ENCODE assay signal across 10 cellular contexts in genomic region chr1:13583592-13583963, GRCh38. TPM values are rescaled to one million over a fixed set of nuclear protein-coding genes. Genes with fewer than 3 reads are reported as not detected.
DNase-seq lines count a peak whose midpoint lies in the region; ATAC-seq, FAIRE-seq and TF ChIP-seq lines count a peak whose summit lies in the region.
"Had no signal": no experiment of that assay in that cellular context is flagged by ENCODE, and none has a peak within 500 bp of the region (broad histone marks: within the 10 kb centered on the region; RNA-seq: fewer than 3 reads in every experiment).

A gene with protein sequence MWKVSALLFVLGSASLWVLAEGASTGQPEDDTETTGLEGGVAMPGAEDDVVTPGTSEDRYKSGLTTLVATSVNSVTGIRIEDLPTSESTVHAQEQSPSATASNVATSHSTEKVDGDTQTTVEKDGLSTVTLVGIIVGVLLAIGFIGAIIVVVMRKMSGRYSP (plus strand): TSS chr1:13583832. CDS start chr1:13584034, 202 bp downstream.

- H3K9ac ChIP-seq in IMR-90 (ENCODE audit: low read depth, low read length) (0 out of 2 replicates have a peak within 1 kb of the TSS, but pooled peaks have one; percentile 67), stomach smooth muscle (ENCODE audit: low read length in 2 of 2) (peak within 1 kb of the TSS; percentile 75 to 91)

- H2AFZ ChIP-seq in IMR-90 (replicated peaks; ENCODE audit: low read length, poor library complexity): peak within 1 kb of the TSS; percentile 37

- H3K56ac ChIP-seq in IMR-90 (ENCODE audit: extremely low read depth, insufficient read depth, low read length): no peak within 1 kb of the TSS

- no peak within 1 kb of the TSS for H2BK15ac ChIP-seq in IMR-90 (ENCODE audit: low read depth, low read length)

- H3K4ac ChIP-seq in IMR-90 (ENCODE audit: low read depth, low read length): no peak within 1 kb of the TSS

- H3K4me1 Mint-ChIP-seq in immature natural killer cell: no peaks in the 10 kb centered on the region
- no peaks in the 10 kb centered on the region for H3K4me1 Mint-ChIP-seq in activated naive CD4-positive, alpha-beta T cell treated with anti-CD3 and anti-CD28 coated beads for 36 hours (ENCODE audit: low read depth)
- H3K4me1 Mint-ChIP-seq in activated T-cell treated with anti-CD3 and anti-CD28 coated beads, Interleukin-2, amount 50 U/mL, for 24 hours (ENCODE audit: low read depth): no peaks in the 10 kb centered on the region

- H4K5ac ChIP-seq in IMR-90 (ENCODE audit: low read depth, low read length): no peak within 1 kb of the TSS; the same call in 1 of the 2 replicates

- no peaks in the 10 kb centered on the region for H4K20me1 ChIP-seq in IMR-90 (ENCODE audit: insufficient read depth, low read length)

- no peak within 1 kb of the TSS for H3K23ac ChIP-seq in IMR-90 (ENCODE audit: low read depth, low read length)

- 0 out of 4 replicates have a peak within 1 kb of the TSS, but pooled peaks of 1 of the 2 experiments have one; percentile 31 for H4K8ac ChIP-seq in IMR-90 (ENCODE audit: low read depth in 2 of 2, low read length in 2 of 2)

- DNase-seq in IMR-90 (no peak), left lung (peak in 1 of 2 donors; percentile 50), immature natural killer cell (no peak)
- DNase-seq in activated naive CD4-positive, alpha-beta T cell treated with anti-CD3 and anti-CD28 coated beads for 36 hours: no peak
- no peak for DNase-seq in activated T-cell treated with anti-CD3 and anti-CD28 coated beads, Interleukin-2, amount 50 U/mL, for 24 hours
- DNase-seq: T-helper 1 cell had no signal

- H3K9me3 Mint-ChIP-seq in immature natural killer cell: peaks cover 0 to 1% (median 0%) of the 10 kb centered on the region in 6 donors
- H3K9me3 Mint-ChIP-seq in activated naive CD4-positive, alpha-beta T cell treated with anti-CD3 and anti-CD28 coated beads for 36 hours: no peaks in the 10 kb centered on the region
- no peaks in the 10 kb centered on the region for H3K9me3 Mint-ChIP-seq in activated T-cell treated with anti-CD3 and anti-CD28 coated beads, Interleukin-2, amount 50 U/mL, for 24 hours

- H3K36me3 ChIP-seq in IMR-90 (ENCODE audit: control insufficient read depth, insufficient read depth, low read length): no peaks in the 10 kb centered on the region
- H3K36me3 ChIP-seq in left lung: no peaks in the 10 kb centered on the region
- no peaks in the 10 kb centered on the region for H3K36me3 ChIP-seq in stomach smooth muscle (ENCODE audit: control insufficient read depth in 2 of 2, insufficient read depth in 2 of 2, low read length in 2 of 2)

- H2AK5ac ChIP-seq in IMR-90 (ENCODE audit: low read depth, low read length): no peak within 1 kb of the TSS

- peaks cover 4 to 24% (median 20%) of the 10 kb centered on the region in 3 donors for H3K27me3 Mint-ChIP-seq in immature natural killer cell (ENCODE audit: low read depth in 3 of 3)
- peaks cover 59% of the 10 kb centered on the region for H3K27me3 Mint-ChIP-seq in activated naive CD4-positive, alpha-beta T cell treated with anti-CD3 and anti-CD28 coated beads for 36 hours (ENCODE audit: low read depth)
- peaks cover 86% of the 10 kb centered on the region for H3K27me3 Mint-ChIP-seq in activated T-cell treated with anti-CD3 and anti-CD28 coated beads, Interleukin-2, amount 50 U/mL, for 24 hours

- H3K27ac ChIP-seq in IMR-90 (ENCODE audit: insufficient read depth, low read length) (peak within 1 kb of the TSS; percentile 40; the same call in 1 of the 2 replicates), left lung (peak within 1 kb of the TSS; percentile 55 to 69), stomach smooth muscle (ENCODE audit: low read length) (peak within 1 kb of the TSS; percentile 64)

- in situ Hi-C loops in IMR-90 (cut with MboI; ENCODE audit: low sequenced_read_pairs): no loop called here

- no peak within 1 kb of the TSS for H4K91ac ChIP-seq in IMR-90 (ENCODE audit: insufficient read depth, low read depth, low read length)

- intact Hi-C loops in IMR-90 (cut with micrococcal nuclease) (no loop called here), left lung (cut with DNase I) (no loop called here)
- intact Hi-C loops in activated naive CD4-positive, alpha-beta T cell treated with anti-CD3 and anti-CD28 coated beads for 36 hours (cut with micrococcal nuclease): no loop called here

- H3K4me3 ChIP-seq in IMR-90 (ENCODE audit: insufficient read depth, low read depth, low read length): peak within 1 kb of the TSS; percentile 42
- peak within 1 kb of the TSS; percentile 34 for H3K4me3 ChIP-seq in left lung
- H3K4me3 ChIP-seq in stomach smooth muscle (ENCODE audit: low read length in 2 of 2): peak within 1 kb of the TSS; percentile 84 to 85

- WGBS in IMR-90 (ENCODE audit: extremely low coverage in 2 of 2, insufficient read length in 1 of 2), 2 experiments: 2% methylated on average over 9 of the region's 29 CpGs; no CpG with 5 or more reads in 1 of the 2 experiments

- TF ChIP-seq RAD21 in IMR-90 (IDR thresholded peaks at IDR 0.05; ENCODE audit: low read length): no peak

- H3K9me1 ChIP-seq in IMR-90 (ENCODE audit: insufficient read depth, low read length): no peaks in the 10 kb centered on the region

- H3K4me1 ChIP-seq in IMR-90 (ENCODE audit: control insufficient read depth, insufficient read depth, low read length) (no peaks in the 10 kb centered on the region), left lung (no peaks in the 10 kb centered on the region), stomach smooth muscle (ENCODE audit: control insufficient read depth, insufficient read depth, low read length) (peaks cover 16% of the 10 kb centered on the region)

- H2AK9ac ChIP-seq in IMR-90 (replicated peaks; ENCODE audit: low read depth, low read length, poor library complexity): no peak within 1 kb of the TSS

- no peak within 1 kb of the TSS for H3K4me3 Mint-ChIP-seq in immature natural killer cell
- no peak within 1 kb of the TSS for H3K4me3 Mint-ChIP-seq in activated naive CD4-positive, alpha-beta T cell treated with anti-CD3 and anti-CD28 coated beads for 36 hours
- H3K4me3 Mint-ChIP-seq in activated T-cell treated with anti-CD3 and anti-CD28 coated beads, Interleukin-2, amount 50 U/mL, for 24 hours: no peak within 1 kb of the TSS

- no peak within 1 kb of the TSS for H2BK20ac ChIP-seq in IMR-90 (ENCODE audit: low read depth, low read length)

- no TSS peak for BruUV-seq in IMR-90 (replicated peaks; lab: Mats Ljungman, UMichigan)

- CTCF ChIA-PET in IMR-90 (lab: Yijun Ruan, JAX): no interaction called here
- CTCF ChIA-PET in activated naive CD4-positive, alpha-beta T cell treated with anti-CD3 and anti-CD28 coated beads for 36 hours (lab: Charles Lee): no interaction called here

- H3K79me1 ChIP-seq in IMR-90 (ENCODE audit: low read depth in 1 of 2, low read length in 2 of 2): no peaks in the 10 kb centered on the region

- POLR2A ChIA-PET in IMR-90 (lab: Charles Lee; ENCODE audit: unreplicated experiment): no interaction called here

- H3K27ac Mint-ChIP-seq in immature natural killer cell: no peak within 1 kb of the TSS
- no peak within 1 kb of the TSS for H3K27ac Mint-ChIP-seq in activated naive CD4-positive, alpha-beta T cell treated with anti-CD3 and anti-CD28 coated beads for 36 hours
- H3K27ac Mint-ChIP-seq in activated T-cell treated with anti-CD3 and anti-CD28 coated beads, Interleukin-2, amount 50 U/mL, for 24 hours: no peak within 1 kb of the TSS

- TF ChIP-seq CTCF in IMR-90 (conservative IDR thresholded peaks at IDR 0.05; ENCODE audit: low read depth, low read length) (no peak), left lung (IDR thresholded peaks at IDR 0.05) (no peak)

- H2BK5ac ChIP-seq in IMR-90 (ENCODE audit: low read depth, low read length, poor library complexity, severe bottlenecking): no peak within 1 kb of the TSS

- H3K9me3 ChIP-seq in IMR-90 (ENCODE audit: control insufficient read depth, insufficient read depth, low read length) (peaks cover 27% of the 10 kb centered on the region), left lung (no peaks in the 10 kb centered on the region), stomach smooth muscle (ENCODE audit: control insufficient read depth in 2 of 2, low read length in 2 of 2) (no peaks in the 10 kb centered on the region)

- peak; percentile 60 for FAIRE-seq in endometrium (lab: Jason Lieb, UNC)
- FAIRE-seq: H54 had no signal

- TF ChIP-seq POLR2A in IMR-90 (IDR thresholded peaks at IDR 0.05; ENCODE audit: low read depth, low read length): no peak

- no peaks in the 10 kb centered on the region for H3K36me3 Mint-ChIP-seq in immature natural killer cell
- H3K36me3 Mint-ChIP-seq in activated naive CD4-positive, alpha-beta T cell treated with anti-CD3 and anti-CD28 coated beads for 36 hours (ENCODE audit: low read depth): no peaks in the 10 kb centered on the region
- no peaks in the 10 kb centered on the region for H3K36me3 Mint-ChIP-seq in activated T-cell treated with anti-CD3 and anti-CD28 coated beads, Interleukin-2, amount 50 U/mL, for 24 hours (ENCODE audit: low read depth)

- H3K18ac ChIP-seq in IMR-90 (ENCODE audit: low read depth, low read length): no peak within 1 kb of the TSS; the same call in 1 of the 2 replicates

- no peak within 1 kb of the TSS for H3K14ac ChIP-seq in IMR-90 (replicated peaks; ENCODE audit: low read depth, low read length)

- ATAC-seq in IMR-90 (ENCODE audit: low read depth) (no peak), left lung (peak; percentile 72), HG02759 (IDR thresholded peaks at IDR 0.05; ENCODE audit: unreplicated experiment) (no peak)

- H2BK120ac ChIP-seq in IMR-90 (ENCODE audit: low read depth, low read length): no peak within 1 kb of the TSS

- peak within 1 kb of the TSS; percentile 13; the same call in 1 of the 2 replicates for H3K4me2 ChIP-seq in IMR-90 (ENCODE audit: low read depth, low read length)

- dilution Hi-C loops in IMR-90 (cut with HindIII; ENCODE audit: low sequenced_read_pairs, unreplicated experiment): no loop called here

- H3K27me3 ChIP-seq in IMR-90 (ENCODE audit: control insufficient read depth, insufficient read depth, low read length) (no peaks in the 10 kb centered on the region), left lung (peaks cover 8 to 84% of the 10 kb centered on the region in 2 donors), stomach smooth muscle (ENCODE audit: control insufficient read depth in 1 of 2, insufficient read depth in 2 of 2, low read length in 2 of 2) (peaks cover 0 to 3% of the 10 kb centered on the region in 2 donors)

TF ChIP-seq in IMR-90, 13 proteins besides CTCF, POLR2A, EP300 and RAD21 (continues in another document):
- no peak for TF ChIP-seq MXI1 (IDR thresholded peaks at IDR 0.05; ENCODE audit: borderline replicate concordance, low read depth, low read length)
- TF ChIP-seq MAZ (IDR thresholded peaks at IDR 0.05; ENCODE audit: borderline replicate concordance, low read depth, low read length): no peak

RNA-seq across cellular contexts. Expression of the gene that starts here (rescaled TPM):
- total RNA-seq in IMR-90 (2012; rRNA removed): not detected in 2 replicates
- 0.16 and 0.31 TPM in 2 replicates for polyA plus RNA-seq in IMR-90 (2012; rRNA removed)
- polyA plus RNA-seq in IMR-90 (2012; cell fraction: cytosol; rRNA removed): 0.12 TPM in 1 of 2 replicates, not detected in the other
- not detected in 2 replicates for polyA plus RNA-seq in IMR-90 (2012; cell fraction: nucleus; rRNA removed; ENCODE audit: low replicate concordance)
- total RNA-seq in left lung: 10 to 100 TPM; 23.6 to 37.5 TPM
- polyA plus RNA-seq in immature natural killer cell: not detected
- total RNA-seq in activated naive CD4-positive, alpha-beta T cell treated with anti-CD3 and anti-CD28 coated beads for 36 hours: not detected

Comparison
In these comparisons a context has a peak if more than half of its experiments do, and no peak if none do; other contexts are left out.
1. RNA of the gene that starts here (total RNA-seq): 23.6 to 37.5 TPM in left lung; not detected in IMR-90 and not detected in activated naive CD4-positive, alpha-beta T cell treated with anti-CD3 and anti-CD28 coated beads for 36 hours; every median in the first group is over 10 times any median in the second.
2. H3K4me3 ChIP-seq: peak in every context shown above with its lines; median percentile 84 in stomach smooth muscle; 42 in IMR-90; 34 in left lung.
3. Peak in every context shown above with its lines, with median percentiles within 50 percentile points of each other: H3K27ac ChIP-seq.